7 cellular contexts compared by ENCODE assay signal in genomic region chr7:114414151-114415053, GRCh38. TPM values are rescaled to one million over a fixed set of nuclear protein-coding genes. Genes with fewer than 3 reads are reported as not detected.
DNase-seq lines count a peak whose midpoint lies in the region; ATAC-seq, FAIRE-seq and TF ChIP-seq lines count a peak whose summit lies in the region.

FOXP2 (plus strand) TSS chr7:114414815; CDS start chr7:114426512, 11,697 bp downstream.

- H3K4me3 ChIP-seq in astrocyte of the cerebellum (ENCODE audit: low read depth, low read length): peak within 1 kb of the TSS; percentile 29
- H3K4me3 ChIP-seq in HepG2 (replicated peaks in 1 of 3; ENCODE audit: insufficient read depth in 1 of 3, low read depth in 2 of 3, low read length in 3 of 3): peak within 1 kb of the TSS; percentile 33 to 54 (median 48); a peak in 5 of 6 replicates

- peak; percentile 71 for DNase-seq in NCI-H146 (lab: John Stamatoyannopoulos, UW)
- peak; percentile 23 for DNase-seq in astrocyte of the cerebellum (ENCODE audit: low read depth)
- peak; percentile 3 for DNase-seq in HepG2 (ENCODE audit: low spot score)
- DNase-seq in ureter (ENCODE audit: low spot score): no peak
- no peak for DNase-seq in NOMO-1 treated with dmso at 0.1 percent for 144 hours (lab: John Stamatoyannopoulos, UW; ENCODE audit: unreplicated experiment)

- intact Hi-C loops in HepG2 (cut with micrococcal nuclease; ENCODE audit: unreplicated experiment): no loop called here

- H3K27me3 ChIP-seq in HepG2 (ENCODE audit: control insufficient read depth in 1 of 2, insufficient read depth in 2 of 2, low read length in 2 of 2): no peaks in the 10 kb centered on the region

- H3K4me2 ChIP-seq in HepG2 (ENCODE audit: low read depth, low read length): peak within 1 kb of the TSS; percentile 81

- POLR2A ChIA-PET in HepG2 (lab: Yijun Ruan, JAX): no interaction called here

- H3K27ac ChIP-seq in HepG2 (ENCODE audit: extremely low read length, insufficient read depth, low read length): peak within 1 kb of the TSS; percentile 37

- peak within 1 kb of the TSS; percentile 47; the same call in 1 of the 2 replicates for H3K9ac ChIP-seq in HepG2 (ENCODE audit: insufficient read depth, low read depth, low read length)

- FAIRE-seq in HepG2 (lab: Jason Lieb, UNC): no peak

- 6% methylated on average over 2 of the region's 2 CpGs for WGBS in HepG2 (ENCODE audit: low lambda C conversion rate)

- TF ChIP-seq CTCF in astrocyte of the cerebellum (IDR thresholded peaks at IDR 0.05; ENCODE audit: low read depth, low read length, missing control alignments): no peak
- TF ChIP-seq CTCF in HepG2 (CRISPR knock-in tag; IDR thresholded peaks at IDR 0.05): no peak

- H2AFZ ChIP-seq in HepG2 (ENCODE audit: low read length): peak within 1 kb of the TSS; percentile 85

- in situ Hi-C loops in astrocyte of the cerebellum (cut with HindIII; ENCODE audit: low sequenced_read_pairs): no loop called here
- in situ Hi-C loops in HepG2 (cut with HindIII; ENCODE audit: extremely low pct_ligation_motif_present, low pct_unique_long_range_greater_than_20kb): loop anchor here (25.0 kb wide), 1 partner anchor 327 kb away; no protein-coding TSS in a partner anchor

- ATAC-seq in HepG2 (peak; percentile 50), GM21526 (IDR thresholded peaks at IDR 0.05; ENCODE audit: low FRiP score, unreplicated experiment) (no peak), HG03159 (IDR thresholded peaks at IDR 0.05; ENCODE audit: unreplicated experiment) (no peak)

- TF ChIP-seq RAD21 in HepG2 (CRISPR knock-in tag; IDR thresholded peaks at IDR 0.05): no peak

- H3K79me2 ChIP-seq in HepG2 (ENCODE audit: insufficient read depth, low read length): no peaks in the 10 kb centered on the region

- no peaks in the 10 kb centered on the region for H4K20me1 ChIP-seq in HepG2 (ENCODE audit: insufficient read depth, low read length)

- peaks cover 40% of the 10 kb centered on the region for H3K4me1 ChIP-seq in HepG2 (ENCODE audit: insufficient read depth, low read length)

- CTCF ChIA-PET in HepG2 (lab: Yijun Ruan, JAX; ENCODE audit: low intra/inter-chr PET ratio, low total read pairs): no interaction called here

- BruUV-seq in HepG2 (replicated peaks; lab: Mats Ljungman, UMichigan): no TSS peak

- peak in 1 of 2 experiments; percentile 35; a peak in 1 of 4 replicates for TF ChIP-seq EP300 in HepG2 (IDR thresholded peaks at IDR 0.05; ENCODE audit: low read depth in 2 of 2, low read length in 2 of 2)
- TF ChIP-seq EP300 in HepG2 (CRISPR knock-in tag; IDR thresholded peaks at IDR 0.05; ENCODE audit: borderline replicate concordance): no peak

- no peak for TF ChIP-seq POLR2A in HepG2 (IDR thresholded peaks at IDR 0.05; ENCODE audit: insufficient read depth in 1 of 2, low read depth in 2 of 2, low read length in 2 of 2)

- H3K9me3 ChIP-seq in HepG2 (ENCODE audit: low read length): no peaks in the 10 kb centered on the region

- no peaks in the 10 kb centered on the region for H3K36me3 ChIP-seq in HepG2 (replicated peaks in 1 of 2; ENCODE audit: control insufficient read depth in 1 of 2, insufficient read depth in 2 of 2, low read length in 2 of 2)

TF ChIP-seq in HepG2, 621 proteins besides CTCF, POLR2A, EP300 and RAD21 (continues in another document):
- TF ChIP-seq SAP130 (CRISPR knock-in tag; IDR thresholded peaks at IDR 0.05; ENCODE audit: low read depth) (peak; percentile 15; the same call in 1 of the 2 replicates), GABPA (IDR thresholded peaks at IDR 0.05; ENCODE audit: low read depth, low read length) (no peak), GABPA (CRISPR knock-in tag; IDR thresholded peaks at IDR 0.05; ENCODE audit: low read depth) (0 out of 2 replicates have a peak, but pooled peaks have one; percentile 29), BCL6 (CRISPR knock-in tag; IDR thresholded peaks at IDR 0.05) (no peak), FLYWCH1 (CRISPR knock-in tag; IDR thresholded peaks at IDR 0.05) (no peak), ZNF577 (CRISPR knock-in tag; IDR thresholded peaks at IDR 0.05; ENCODE audit: borderline replicate concordance, low read depth) (no peak), FOXP1 (IDR thresholded peaks at IDR 0.05) (0 out of 2 replicates have a peak, but pooled peaks have one; percentile 2), FOXP1 (CRISPR knock-in tag; IDR thresholded peaks at IDR 0.05) (peak; percentile 66), E2F2 (CRISPR knock-in tag; IDR thresholded peaks at IDR 0.05; ENCODE audit: borderline replicate concordance) (no peak), SOX6 (IDR thresholded peaks at IDR 0.05) (no peak), SOX6 (CRISPR knock-in tag; IDR thresholded peaks at IDR 0.05) (peak; percentile 41; the same call in 1 of the 2 replicates), POLR2G (IDR thresholded peaks at IDR 0.05; ENCODE audit: low read depth, low read length) (0 out of 2 replicates have a peak, but pooled peaks have one; percentile 9), RBFOX2 (IDR thresholded peaks at IDR 0.05; ENCODE audit: low read depth, low read length) (0 out of 2 replicates have a peak, but pooled peaks have one; percentile 15), GZF1 (CRISPR knock-in tag; IDR thresholded peaks at IDR 0.05) (peak; percentile 99), FOXP4 (CRISPR knock-in tag; IDR thresholded peaks at IDR 0.05) (peak; percentile 47; the same call in 1 of the 2 replicates), FOXA1 (IDR thresholded peaks at IDR 0.05) (no peak), FOXA1 (CRISPR knock-in tag; IDR thresholded peaks at IDR 0.05) (peak; percentile 40; the same call in 1 of the 2 replicates)

RNA-seq across cellular contexts. Expression of gene FOXP2, which starts in this region (rescaled TPM):
- 0.04 TPM in 1 of 2 replicates, not detected in the other for total RNA-seq in HepG2 (2016; rRNA removed; fragmentation: Illumina TruSeq; extraction: Trizol)
- total RNA-seq in HepG2 (2016; cell fraction: cytosol; rRNA removed; fragmentation: Illumina TruSeq; extraction: Trizol; ENCODE audit: low read depth): not detected in 2 replicates
- 0.09 TPM in 1 of 2 replicates, not detected in the other for total RNA-seq in HepG2 (2016; cell fraction: insoluble cytoplasmic fraction; rRNA removed; fragmentation: Illumina TruSeq; extraction: Trizol)
- not detected in 2 replicates for total RNA-seq in HepG2 (2016; cell fraction: membrane; rRNA removed; fragmentation: Illumina TruSeq; extraction: Trizol)
- 0.19 and 0.22 TPM in 2 replicates for total RNA-seq in HepG2 (2016; cell fraction: nucleus; rRNA removed; fragmentation: Illumina TruSeq; extraction: Trizol)
- polyA plus RNA-seq in HepG2 (2011; rRNA removed): 0.69 and 0.90 TPM in 2 replicates
- 0.60 and 0.93 TPM in 2 replicates for polyA plus RNA-seq in HepG2 (2011; cell fraction: cytosol; rRNA removed)
- polyA plus RNA-seq in HepG2 (2011; cell fraction: nucleus; rRNA removed): 0.92 and 1.1 TPM in 2 replicates
- 0.72 and 0.85 TPM in 2 replicates for polyA plus RNA-seq in HepG2 (2012)
- not detected in 2 replicates for polyA plus RNA-seq in HepG2 (2016; cell fraction: cytosol; fragmentation: Illumina TruSeq; extraction: Trizol; ENCODE audit: low read depth)
- 0.09 TPM in 1 of 2 replicates, not detected in the other for polyA plus RNA-seq in HepG2 (2016; cell fraction: insoluble cytoplasmic fraction; fragmentation: Illumina TruSeq; extraction: Trizol; ENCODE audit: low read depth)
- not detected in 2 replicates for polyA plus RNA-seq in HepG2 (2016; cell fraction: membrane; fragmentation: Illumina TruSeq; extraction: Trizol; ENCODE audit: low read depth)
- polyA plus RNA-seq in HepG2 (2016; cell fraction: nucleus; fragmentation: Illumina TruSeq; extraction: Trizol; ENCODE audit: insufficient read depth, low read depth): not detected in 2 replicates
- polyA minus RNA-seq in HepG2 (2011; rRNA and poly(A)+ RNA removed; ENCODE audit: low replicate concordance): 3.1 and 4.6 TPM in 2 replicates
- polyA minus RNA-seq in HepG2 (2011; cell fraction: cytosol; rRNA and poly(A)+ RNA removed): 0.99 and 1.2 TPM in 2 replicates
- polyA minus RNA-seq in HepG2 (2011; cell fraction: nucleus; rRNA and poly(A)+ RNA removed): 5.7 and 8.5 TPM in 2 replicates
- 13.5 TPM for total RNA-seq in ureter

Comparison
In these comparisons a context has a peak if more than half of its experiments do, and no peak if none do; other contexts are left out.
1. RNA of gene FOXP2 (total RNA-seq): 13.5 TPM in ureter (single experiment); 0.04 to 0.22 TPM in HepG2; every median in the first group is over 10 times any median in the second.
2. DNase-seq: peak in NCI-H146 (single experiment), astrocyte of the cerebellum (single experiment) and HepG2 (single experiment); none in ureter (single experiment) and NOMO-1 treated with dmso at 0.1 percent for 144 hours (single experiment).